ENCODE assay signal across 29 cellular contexts in genomic region chr7:138550337-138550736, GRCh38.
"Had no signal": no experiment of that assay in that cellular context is flagged by ENCODE, and none has a peak within 500 bp of the region (broad histone marks: within the 10 kb centered on the region; RNA-seq: fewer than 3 reads in every experiment).

No MANE protein-coding gene starts in this region.

- H2AFZ ChIP-seq: hepatocyte had no signal

- H3K36me3 ChIP-seq: uterus had no signal

- DNase-seq: colonic mucosa; effector CD8-positive, alpha-beta T cell; endodermal cell; foreskin keratinocyte; heart left ventricle; kidney; mesenchymal stem cell; midbrain; naive thymus-derived CD4-positive, alpha-beta T cell; occipital lobe; pancreas; stimulated activated CD4-positive, alpha-beta T cell treated with anti-CD3 and anti-CD28 coated beads, Interleukin-12 subunit alpha, Interleukin-12 subunit beta, amount 100 ng/mL, for 4 hours; stimulated activated CD4-positive, alpha-beta T cell treated with anti-CD3 and anti-CD28 coated beads, Interleukin-1b, Interleukin-23, amount 100 ng/mL, for 48 hours; stimulated activated CD4-positive, alpha-beta T cell treated with anti-CD3 and anti-CD28 coated beads, Interleukin-4, amount 100 ng/mL, for 1 hour; stimulated activated CD8-positive, alpha-beta memory T cell treated with anti-CD3 and anti-CD28 coated beads, Interleukin-4, amount 100 ng/mL, for 48 hours; stimulated activated naive CD4-positive, alpha-beta T cell; stimulated activated naive CD8-positive, alpha-beta T cell treated with anti-CD3 and anti-CD28 coated beads, Interleukin-15, amount 100 ng/mL, for 72 hours; transverse colon; upper lobe of right lung; uterus had no signal

- ATAC-seq: foreskin keratinocyte; gastroesophageal sphincter; heart left ventricle; left lobe of liver; naive thymus-derived CD4-positive, alpha-beta T cell; pancreas; sciatic nerve; stimulated activated naive CD8-positive, alpha-beta T cell treated with anti-CD3 and anti-CD28 coated beads, Interleukin-15, amount 100 ng/mL, for 72 hours; upper lobe of right lung had no signal

- H3K4me3 Mint-ChIP-seq: dendritic cell treated with granulocyte-macrophage colony-stimulating factor and Interleukin-4, amounts not matched to agents 40 ng/mL and 50 ng/mL, for 4 days; endodermal cell; naive thymus-derived CD4-positive, alpha-beta T cell; nephron; stimulated activated naive CD8-positive, alpha-beta T cell treated with anti-CD3 and anti-CD28 coated beads, Interleukin-15, amount 100 ng/mL, for 72 hours had no signal

- H3K4me1 Mint-ChIP-seq: endodermal cell; naive thymus-derived CD4-positive, alpha-beta T cell; nephron; stimulated activated naive CD8-positive, alpha-beta T cell treated with anti-CD3 and anti-CD28 coated beads, Interleukin-15, amount 100 ng/mL, for 72 hours had no signal

- H3K4me3 ChIP-seq: colonic mucosa, esophagus muscularis mucosa, gastroesophageal sphincter, heart left ventricle, hepatocyte, pancreas, smooth muscle cell, suprapubic skin, transverse colon, upper lobe of right lung, uterus had no signal

- H3K9me3 ChIP-seq: colonic mucosa, pancreas, upper lobe of right lung, uterus had no signal

- H3K27me3 ChIP-seq: colonic mucosa, esophagus muscularis mucosa, foreskin keratinocyte, gastroesophageal sphincter, heart left ventricle, hepatocyte, pancreas, suprapubic skin, transverse colon, upper lobe of right lung, uterus had no signal

- H3K9me3 Mint-ChIP-seq: stimulated activated naive CD8-positive, alpha-beta T cell treated with anti-CD3 and anti-CD28 coated beads, Interleukin-15, amount 100 ng/mL, for 72 hours had no signal

- H3K27ac Mint-ChIP-seq: dendritic cell treated with granulocyte-macrophage colony-stimulating factor and Interleukin-4, amounts not matched to agents 40 ng/mL and 50 ng/mL, for 4 days; endodermal cell; naive thymus-derived CD4-positive, alpha-beta T cell; nephron had no signal

- H3K27me3 Mint-ChIP-seq: dendritic cell treated with granulocyte-macrophage colony-stimulating factor and Interleukin-4, amounts not matched to agents 40 ng/mL and 50 ng/mL, for 4 days; naive thymus-derived CD4-positive, alpha-beta T cell; stimulated activated naive CD8-positive, alpha-beta T cell treated with anti-CD3 and anti-CD28 coated beads, Interleukin-15, amount 100 ng/mL, for 72 hours had no signal

- H3K27ac ChIP-seq: colonic mucosa, esophagus muscularis mucosa, foreskin keratinocyte, gastroesophageal sphincter, heart left ventricle, hepatocyte, pancreas, suprapubic skin, transverse colon, upper lobe of right lung, uterus had no signal

- H3K4me2 ChIP-seq: hepatocyte, smooth muscle cell had no signal

- H3K4me1 ChIP-seq: colonic mucosa, esophagus muscularis mucosa, foreskin keratinocyte, gastroesophageal sphincter, pancreas, suprapubic skin, transverse colon, upper lobe of right lung, uterus had no signal
